29 cellular contexts compared by ENCODE assay signal in the genomic region with DNA sequence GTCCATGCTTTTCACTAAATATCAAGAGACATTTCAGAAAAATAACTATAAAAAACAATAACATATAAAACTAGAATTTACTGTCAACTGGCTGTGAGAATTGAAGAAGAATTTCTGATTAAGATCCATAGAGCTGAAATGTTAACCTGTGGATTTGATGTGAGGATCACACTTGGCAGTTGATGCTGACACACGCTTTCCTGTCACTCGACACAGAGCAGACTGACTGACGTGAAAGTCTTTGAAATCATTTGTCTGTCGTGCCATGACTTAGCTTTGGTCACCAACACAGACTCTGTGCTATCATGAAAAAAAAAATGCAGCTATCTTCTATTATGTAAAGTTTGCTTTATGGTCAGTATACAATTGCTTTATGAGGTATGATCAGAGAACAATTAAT.
"Had no signal": no experiment of that assay in that cellular context is flagged by ENCODE, and none has a peak within 500 bp of the region (broad histone marks: within the 10 kb centered on the region; RNA-seq: fewer than 3 reads in every experiment).

No MANE protein-coding gene starts in this region.

- H3K4me3 ChIP-seq: stomach, suprapubic skin, testis, thoracic aorta, thyroid gland, tibial artery, tibial nerve, transverse colon, upper lobe of left lung, upper lobe of right lung, uterus, vagina had no signal

- H3K27me3 ChIP-seq: stomach, suprapubic skin, testis, thyroid gland, tibial artery, tibial nerve, transverse colon, upper lobe of left lung, upper lobe of right lung, uterus, vagina had no signal

- H3K4me3 Mint-ChIP-seq: stimulated activated effector memory CD8-positive, alpha-beta T cell treated with anti-CD3 and anti-CD28 coated beads, Interleukin-12 subunit alpha, Interleukin-12 subunit beta, amount 100 ng/mL, for 72 hours; stimulated activated memory B cell treated with anti-CD40 and anti-IgM and Interleukin-4, amounts not matched to agents 10 μg/mL and 1 μg/mL and 100 μg/mL, for 72 hours; stimulated activated naive B cell treated with anti-CD40 and anti-IgM and Interleukin-4, amounts not matched to agents 10 μg/mL and 1 μg/mL and 100 μg/mL, for 72 hours; stimulated activated naive CD8-positive, alpha-beta T cell treated with anti-CD3 and anti-CD28 coated beads, Interleukin-15, amount 100 ng/mL, for 72 hours; stimulated activated naive CD8-positive, alpha-beta T cell treated with anti-CD3 and anti-CD28 coated beads, Interleukin-15, Interleukin-2, amounts not matched to agents 100 ng/mL and 50 ng/mL, for 24 hours; type B pancreatic cell had no signal

- H3K4me1 Mint-ChIP-seq: stimulated activated effector memory CD8-positive, alpha-beta T cell treated with anti-CD3 and anti-CD28 coated beads, Interleukin-12 subunit alpha, Interleukin-12 subunit beta, amount 100 ng/mL, for 72 hours; stimulated activated memory B cell treated with anti-CD40 and anti-IgM and Interleukin-4, amounts not matched to agents 10 μg/mL and 1 μg/mL and 100 μg/mL, for 72 hours; stimulated activated naive B cell treated with anti-CD40 and anti-IgM and Interleukin-4, amounts not matched to agents 10 μg/mL and 1 μg/mL and 100 μg/mL, for 72 hours; stimulated activated naive CD8-positive, alpha-beta T cell treated with anti-CD3 and anti-CD28 coated beads, Interleukin-15, amount 100 ng/mL, for 72 hours had no signal

- H3K36me3 Mint-ChIP-seq: stimulated activated effector memory CD8-positive, alpha-beta T cell treated with anti-CD3 and anti-CD28 coated beads, Interleukin-12 subunit alpha, Interleukin-12 subunit beta, amount 100 ng/mL, for 72 hours; stimulated activated memory B cell treated with anti-CD40 and anti-IgM and Interleukin-4, amounts not matched to agents 10 μg/mL and 1 μg/mL and 100 μg/mL, for 72 hours; stimulated activated naive B cell treated with anti-CD40 and anti-IgM and Interleukin-4, amounts not matched to agents 10 μg/mL and 1 μg/mL and 100 μg/mL, for 72 hours; type B pancreatic cell had no signal

- H3K27ac Mint-ChIP-seq: stimulated activated effector memory CD8-positive, alpha-beta T cell treated with anti-CD3 and anti-CD28 coated beads, Interleukin-12 subunit alpha, Interleukin-12 subunit beta, amount 100 ng/mL, for 72 hours; stimulated activated memory B cell treated with anti-CD40 and anti-IgM and Interleukin-4, amounts not matched to agents 10 μg/mL and 1 μg/mL and 100 μg/mL, for 72 hours; stimulated activated naive B cell treated with anti-CD40 and anti-IgM and Interleukin-4, amounts not matched to agents 10 μg/mL and 1 μg/mL and 100 μg/mL, for 72 hours; stimulated activated naive CD8-positive, alpha-beta T cell treated with anti-CD3 and anti-CD28 coated beads, Interleukin-15, amount 100 ng/mL, for 72 hours; stimulated activated naive CD8-positive, alpha-beta T cell treated with anti-CD3 and anti-CD28 coated beads, Interleukin-15, Interleukin-2, amounts not matched to agents 100 ng/mL and 50 ng/mL, for 24 hours; type B pancreatic cell had no signal

- H3K4me1 ChIP-seq: stomach, suprapubic skin, testis, thyroid gland, tibial nerve, transverse colon, upper lobe of left lung, upper lobe of right lung, uterus, vagina had no signal

- FAIRE-seq: urothelium cell line had no signal

- ATAC-seq: stimulated activated effector memory CD8-positive, alpha-beta T cell treated with anti-CD3 and anti-CD28 coated beads, Interleukin-12 subunit alpha, Interleukin-12 subunit beta, amount 100 ng/mL, for 72 hours; stimulated activated memory B cell treated with anti-CD40 and anti-IgM and Interleukin-4, amounts not matched to agents 10 μg/mL and 1 μg/mL and 100 μg/mL, for 72 hours; stimulated activated naive B cell treated with anti-CD40 and anti-IgM and Interleukin-4, amounts not matched to agents 10 μg/mL and 1 μg/mL and 100 μg/mL, for 72 hours; stimulated activated naive CD8-positive, alpha-beta T cell treated with anti-CD3 and anti-CD28 coated beads, Interleukin-15, amount 100 ng/mL, for 72 hours; stimulated activated naive CD8-positive, alpha-beta T cell treated with anti-CD3 and anti-CD28 coated beads, Interleukin-15, Interleukin-2, amounts not matched to agents 100 U/mL and 50 U/mL, for 24 hours; upper lobe of right lung had no signal

- H3K27me3 Mint-ChIP-seq: stimulated activated memory B cell treated with anti-CD40 and anti-IgM and Interleukin-4, amounts not matched to agents 10 μg/mL and 1 μg/mL and 100 μg/mL, for 72 hours; stimulated activated naive B cell treated with anti-CD40 and anti-IgM and Interleukin-4, amounts not matched to agents 10 μg/mL and 1 μg/mL and 100 μg/mL, for 72 hours; stimulated activated naive CD8-positive, alpha-beta T cell treated with anti-CD3 and anti-CD28 coated beads, Interleukin-15, amount 100 ng/mL, for 72 hours; stimulated activated naive CD8-positive, alpha-beta T cell treated with anti-CD3 and anti-CD28 coated beads, Interleukin-15, Interleukin-2, amounts not matched to agents 100 ng/mL and 50 ng/mL, for 24 hours had no signal

- H3K27ac ChIP-seq: stomach, suprapubic skin, testis, thoracic aorta, thyroid gland, tibial artery, tibial nerve, transverse colon, upper lobe of left lung, upper lobe of right lung, uterus, vagina had no signal

- H3K9me3 Mint-ChIP-seq: stimulated activated memory B cell treated with anti-CD40 and anti-IgM and Interleukin-4, amounts not matched to agents 10 μg/mL and 1 μg/mL and 100 μg/mL, for 72 hours; stimulated activated naive B cell treated with anti-CD40 and anti-IgM and Interleukin-4, amounts not matched to agents 10 μg/mL and 1 μg/mL and 100 μg/mL, for 72 hours; type B pancreatic cell had no signal

- DNase-seq: stimulated activated CD4-positive, alpha-beta T cell treated with anti-CD3 and anti-CD28 coated beads, Interleukin-2, amount 100 ng/mL, for 48 hours; stimulated activated CD4-positive, alpha-beta T cell treated with anti-CD3 and anti-CD28 coated beads, Interleukin-4, amount 100 ng/mL, for 1 hour; stimulated activated CD4-positive, alpha-beta T cell treated with anti-CD3 and anti-CD28 coated beads, Interleukin-4, amount 100 ng/mL, for 24 hours; stimulated activated CD4-positive, alpha-beta T cell treated with anti-CD3 and anti-CD28 coated beads, Interleukin-4, amount 100 ng/mL, for 4 hours; stimulated activated CD8-positive, alpha-beta memory T cell treated with anti-CD3 and anti-CD28 coated beads, Interleukin-4, amount 100 ng/mL, for 48 hours; stimulated activated naive B cell treated with anti-CD40 and anti-IgM and Interleukin-4, amounts not matched to agents 10 μg/mL and 1 μg/mL and 100 μg/mL, for 72 hours; stimulated activated naive CD4-positive, alpha-beta T cell; stimulated activated naive CD4-positive, alpha-beta T cell treated with Interleukin-2 at 50 U/mL for 16 hours; stimulated activated naive CD8-positive, alpha-beta T cell treated with anti-CD3 and anti-CD28 coated beads, Interleukin-15, amount 100 ng/mL, for 72 hours; stimulated activated naive CD8-positive, alpha-beta T cell treated with anti-CD3 and anti-CD28 coated beads, Interleukin-15, Interleukin-2, amounts not matched to agents 100 U/mL and 50 U/mL, for 24 hours; stomach; substantia nigra; testis; thyroid gland; tibial artery; transverse colon; trophoblast cell; upper lobe of left lung; upper lobe of right lung; uterus had no signal

- H3K36me3 ChIP-seq: stomach, suprapubic skin, thoracic aorta, thyroid gland, tibial artery, tibial nerve, transverse colon, upper lobe of left lung, upper lobe of right lung, uterus, vagina had no signal

- H3K9me3 ChIP-seq: stomach, suprapubic skin, testis, thoracic aorta, thyroid gland, tibial artery, tibial nerve, transverse colon, upper lobe of left lung, upper lobe of right lung, uterus, vagina had no signal
